ENCODE assay signal across 30 cellular contexts in the genomic region with DNA sequence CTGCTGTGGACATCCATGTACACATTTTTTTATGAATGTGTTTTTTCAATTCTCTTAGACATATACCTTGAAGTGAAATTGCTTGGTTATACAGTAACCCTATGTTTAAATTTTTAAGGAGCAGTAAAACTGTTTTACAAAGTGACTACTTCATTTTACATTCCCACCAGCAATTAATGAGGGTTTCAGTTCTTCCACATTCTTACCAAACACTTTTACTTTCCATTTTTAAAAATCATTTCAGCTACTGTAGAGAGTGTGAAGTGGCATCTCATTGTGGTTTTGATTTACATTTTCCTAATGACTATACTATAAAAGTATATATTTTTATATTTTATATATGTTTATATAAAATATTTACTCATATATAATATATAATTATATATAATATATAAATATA.
"Had no signal": no experiment of that assay in that cellular context is flagged by ENCODE, and none has a peak within 500 bp of the region (broad histone marks: within the 10 kb centered on the region; RNA-seq: fewer than 3 reads in every experiment).

No MANE protein-coding gene starts in this region.

- H3K4me3 ChIP-seq: coronary artery, dorsolateral prefrontal cortex, gastrocnemius medialis, heart left ventricle had no signal

- H3K36me3 ChIP-seq: brain microvascular endothelial cell, gastrocnemius medialis, heart left ventricle, WERI-Rb-1 had no signal

- DNase-seq: activated B cell treated with CpG ODN at 0.5 μM for 24 hours; activated CD4-positive, alpha-beta T cell treated with anti-CD3 and anti-CD28 coated beads for 48 hours; activated CD4-positive, alpha-beta T cell treated with anti-CD3 and anti-CD28 coated beads, Interleukin-2, amount 50 U/mL, for 1 hour; activated CD4-positive, alpha-beta T cell treated with anti-CD3 and anti-CD28 coated beads, Interleukin-2, amount 50 U/mL, for 48 hours; activated CD8-positive, alpha-beta memory T cell treated with anti-CD3 and anti-CD28 coated beads for 24 hours; activated CD8-positive, alpha-beta T cell treated with anti-CD3 and anti-CD28 coated beads for 36 hours; activated effector memory CD4-positive, alpha-beta T cell treated with Interleukin-2 at 50 U/mL for 16 hours; activated gamma-delta T cell treated with Interleukin-2 at 50 U/mL for 16 hours; activated naive CD4-positive, alpha-beta T cell treated with anti-CD3 and anti-CD28 coated beads, Interleukin-2, amount 50 U/mL, for 16 hours; activated naive CD4-positive, alpha-beta T cell treated with Interleukin-2 at 50 U/mL for 16 hours; activated T-cell treated with anti-CD3 and anti-CD28 coated beads, Interleukin-2, amount 50 U/mL, for 4 hours; amniotic stem cell; anterior cingulate cortex; brain microvascular endothelial cell; dorsolateral prefrontal cortex; effector memory CD4-positive, alpha-beta T cell; endodermal cell; foreskin fibroblast; gastrocnemius medialis; glutamatergic neuron; heart left ventricle; T-helper 17 cell; T1000; WERI-Rb-1 had no signal

- FAIRE-seq: astrocyte, bronchial epithelial cell had no signal

- ATAC-seq: activated CD4-positive, CD25-positive, alpha-beta regulatory T cell treated with anti-CD3 and anti-CD28 coated beads, Interleukin-2, amount 50 U/mL, for 24 hours; activated CD8-positive, alpha-beta T cell treated with anti-CD3 and anti-CD28 coated beads for 36 hours; activated T-cell treated with anti-CD3 and anti-CD28 coated beads, Interleukin-2, amount 50 U/mL, for 4 hours; activated T-helper 17 cell treated with anti-CD3 and anti-CD28 coated beads, Interleukin-2, amount 50 U/mL, for 72 hours; esophagus mucosa; gastrocnemius medialis; heart left ventricle; T-helper 17 cell had no signal

- H3K27ac ChIP-seq: brain microvascular endothelial cell, coronary artery, dorsolateral prefrontal cortex, gastrocnemius medialis, heart left ventricle, WERI-Rb-1 had no signal

- H3K27me3 ChIP-seq: brain microvascular endothelial cell, dorsolateral prefrontal cortex, gastrocnemius medialis, heart left ventricle had no signal

- H3K4me1 ChIP-seq: gastrocnemius medialis, heart left ventricle had no signal

- H3K9me3 ChIP-seq: gastrocnemius medialis, heart left ventricle had no signal
